ENCODE assay signal across 17 cellular contexts in genomic region chr15:70355275-70355795, GRCh38.
DNase-seq lines count a peak whose midpoint lies in the region; ATAC-seq and TF ChIP-seq lines count a peak whose summit lies in the region.
"Had no signal": no experiment of that assay in that cellular context is flagged by ENCODE, and none has a peak within 500 bp of the region (broad histone marks: within the 10 kb centered on the region; RNA-seq: fewer than 3 reads in every experiment).

No MANE protein-coding gene starts in this region.

- H3K27me3 ChIP-seq in DND-41 (ENCODE audit: insufficient read depth, low read length, poor library complexity) (no peaks in the 10 kb centered on the region), H9 (ENCODE audit: insufficient read depth, low read length) (no peaks in the 10 kb centered on the region), colonic mucosa (no peaks in the 10 kb centered on the region)
- H3K27me3 ChIP-seq: sigmoid colon had no signal

- H2AFZ ChIP-seq in DND-41 (ENCODE audit: low read depth, low read length) (no peak overlapping the region), H9 (ENCODE audit: low read length) (no peak overlapping the region)
- H2AFZ ChIP-seq: GM23248 had no signal

- no peak overlapping the region for H3K4me3 ChIP-seq in DND-41 (ENCODE audit: low read depth in 1 of 2, low read length in 2 of 2)
- no peak overlapping the region for H3K4me3 ChIP-seq in astrocyte of the spinal cord (ENCODE audit: low read depth, low read length)
- H3K4me3 ChIP-seq in colonic mucosa, result no peak overlapping the region
- H3K4me3 ChIP-seq: GM23248, sigmoid colon had no signal

- H2AK5ac ChIP-seq in H9 (ENCODE audit: insufficient read length, low read length), result no peak overlapping the region

- ATAC-seq in DND-41 (ENCODE audit: insufficient read depth, low read depth), result no peak
- ATAC-seq in GM19328 (IDR thresholded peaks at IDR 0.05; ENCODE audit: unreplicated experiment), result no peak
- ATAC-seq: activated CD8-positive, alpha-beta memory T cell treated with anti-CD3 and anti-CD28 coated beads, Interleukin-2, amount 10 ng/mL, durations not matched to agents 7 days and 5 days; CD8-positive, alpha-beta T cell had no signal

- H3K9ac ChIP-seq in DND-41 (ENCODE audit: low read depth, low read length), result no peak overlapping the region
- no peak overlapping the region for H3K9ac ChIP-seq in H9 (ENCODE audit: extremely low read depth, insufficient read length, low read length)
- no peak overlapping the region for H3K9ac ChIP-seq in colonic mucosa (ENCODE audit: low read depth in 2 of 2, low read length in 2 of 2)
- H3K9ac ChIP-seq: GM23248 had no signal

- DNase-seq in DND-41, result no peak
- DNase-seq in H9, result no peak
- DNase-seq in astrocyte of the spinal cord (ENCODE audit: low read depth, low spot score), result no peak
- no peak for DNase-seq in nephron progenitor cell
- no peak for DNase-seq in C1 segment of cervical spinal cord (lab: John Stamatoyannopoulos, UW)
- no peak for DNase-seq in NCI-H146 (lab: John Stamatoyannopoulos, UW)
- no peak for DNase-seq in colonic mucosa
- DNase-seq: activated CD8-positive, alpha-beta memory T cell treated with anti-CD3 and anti-CD28 coated beads, Interleukin-2, amount 10 ng/mL, durations not matched to agents 7 days and 5 days; foreskin melanocyte; GM23248; immature natural killer cell; NCI-H1417 treated with DMSO at 0.1 percent for 48 hours; SIG-M5; sigmoid colon had no signal

- H2BK5ac ChIP-seq in H9 (ENCODE audit: insufficient read length, low read length), result no peak overlapping the region

- H3K4ac ChIP-seq in H9 (ENCODE audit: low read depth, low read length), result no peak overlapping the region

- H2BK120ac ChIP-seq in H9 (ENCODE audit: low read depth, low read length, poor library complexity, severe bottlenecking), result no peak overlapping the region

- no peak overlapping the region for H3K23ac ChIP-seq in H9 (ENCODE audit: insufficient read length, low read depth, low read length)

- H2BK20ac ChIP-seq in H9 (ENCODE audit: low read depth, low read length, poor library complexity, severe bottlenecking), result no peak overlapping the region

- no peaks in the 10 kb centered on the region for H3K23me2 ChIP-seq in H9 (ENCODE audit: insufficient read length, low read depth, low read length, poor library complexity, severe bottlenecking)

- H3K27me3 Mint-ChIP-seq in H9 (ENCODE audit: low read depth) (peaks cover 7% of the 10 kb centered on the region), nephron progenitor cell (ENCODE audit: low read depth, poor library complexity) (peaks cover 33% of the 10 kb centered on the region)

- no peak overlapping the region for H2BK12ac ChIP-seq in H9 (ENCODE audit: insufficient read length, low read depth, low read length)

- H3K79me1 ChIP-seq in H9 (ENCODE audit: insufficient read depth, low read depth, low read length, poor library complexity, severe bottlenecking), result no peaks in the 10 kb centered on the region

- in situ Hi-C loops in astrocyte of the spinal cord (cut with HindIII; ENCODE audit: low sequenced_read_pairs), result no loop called here

- WGBS in H9 (ENCODE audit: extremely low coverage, insufficient read length, low lambda C conversion rate), result no CpG with 5 or more reads among the region's 5 CpGs

- H3K4me1 ChIP-seq in DND-41 (ENCODE audit: insufficient read depth, low read length), result no peaks in the 10 kb centered on the region
- H3K4me1 ChIP-seq in H9 (ENCODE audit: insufficient read depth, low read length), result no peaks in the 10 kb centered on the region
- no peaks in the 10 kb centered on the region for H3K4me1 ChIP-seq in colonic mucosa

- H4K5ac ChIP-seq in H9 (ENCODE audit: insufficient read length, low read depth, low read length), result no peak overlapping the region

- no peaks in the 10 kb centered on the region for H4K20me1 ChIP-seq in DND-41 (ENCODE audit: insufficient read depth, low read length)
- H4K20me1 ChIP-seq in H9 (ENCODE audit: control insufficient read depth, insufficient read depth, insufficient read length), result no peaks in the 10 kb centered on the region

- H3K27ac ChIP-seq in DND-41 (ENCODE audit: low read length) (no peak overlapping the region), H9 (ENCODE audit: insufficient read length, low read depth, low read length) (no peak overlapping the region), colonic mucosa (no peak overlapping the region)
- H3K27ac ChIP-seq: GM23248, sigmoid colon had no signal

- no peaks in the 10 kb centered on the region for H3K9me3 Mint-ChIP-seq in H9
- no peaks in the 10 kb centered on the region for H3K9me3 Mint-ChIP-seq in nephron progenitor cell
- H3K9me3 Mint-ChIP-seq: CD8-positive, alpha-beta T cell; immature natural killer cell had no signal

- no peaks in the 10 kb centered on the region for H3K36me3 ChIP-seq in DND-41 (ENCODE audit: insufficient read depth, low read length)
- no peaks in the 10 kb centered on the region for H3K36me3 ChIP-seq in colonic mucosa
- H3K36me3 ChIP-seq: sigmoid colon had no signal

- no peak overlapping the region for H3K4me3 Mint-ChIP-seq in H9
- no peak overlapping the region for H3K4me3 Mint-ChIP-seq in nephron progenitor cell
- H3K4me3 Mint-ChIP-seq: activated CD8-positive, alpha-beta memory T cell treated with anti-CD3 and anti-CD28 coated beads, Interleukin-2, amount 10 ng/mL, durations not matched to agents 7 days and 5 days; activated naive CD8-positive, alpha-beta T cell; CD8-positive, alpha-beta T cell; immature natural killer cell had no signal

- H4K8ac ChIP-seq in H9 (replicated peaks; ENCODE audit: insufficient read length, low read depth, low read length), result no peak overlapping the region

- intact Hi-C loops in colonic mucosa (cut with DNase I), result no loop called here

- H3K9me3 ChIP-seq in DND-41 (ENCODE audit: insufficient read depth, low read length, severe bottlenecking) (no peaks in the 10 kb centered on the region), H9 (ENCODE audit: control insufficient read depth, low read depth, low read length) (no peaks in the 10 kb centered on the region), colonic mucosa (no peaks in the 10 kb centered on the region)
- H3K9me3 ChIP-seq: sigmoid colon had no signal

- H3K56ac ChIP-seq in H9 (ENCODE audit: insufficient read length, low read depth, low read length), result no peak overlapping the region

- H3K14ac ChIP-seq in H9 (ENCODE audit: insufficient read depth, low read length), result no peak overlapping the region

- H3K36me3 Mint-ChIP-seq in H9 (ENCODE audit: insufficient read depth in 1 of 3, low read depth in 3 of 3) (no peaks in the 10 kb centered on the region; a peak in 1 of 7 replicates), nephron progenitor cell (ENCODE audit: low read depth) (no peaks in the 10 kb centered on the region)
- H3K36me3 Mint-ChIP-seq: activated CD8-positive, alpha-beta memory T cell treated with anti-CD3 and anti-CD28 coated beads, Interleukin-2, amount 10 ng/mL, durations not matched to agents 7 days and 5 days; activated naive CD8-positive, alpha-beta T cell; CD8-positive, alpha-beta T cell; immature natural killer cell had no signal

- TF ChIP-seq CTCF in DND-41 (IDR thresholded peaks at IDR 0.05; ENCODE audit: borderline replicate concordance, extremely low read depth, low read length, poor library complexity, severe bottlenecking) (peak; percentile 34), H9 (conservative IDR thresholded peaks at IDR 0.05) (peak; percentile 45; the same call in 2 of the 3 replicates), astrocyte of the spinal cord (IDR thresholded peaks at IDR 0.05; ENCODE audit: low read depth, low read length) (peak; percentile 33), nephron progenitor cell (IDR thresholded peaks at IDR 0.05) (peak; percentile 12), colonic mucosa (IDR thresholded peaks at IDR 0.05) (no peak)

- H3K4me1 Mint-ChIP-seq in H9, result peaks cover 9 to 13% of the 10 kb centered on the region in 2 experiments
- peaks cover 54% of the 10 kb centered on the region for H3K4me1 Mint-ChIP-seq in nephron progenitor cell
- H3K4me1 Mint-ChIP-seq: activated CD8-positive, alpha-beta memory T cell treated with anti-CD3 and anti-CD28 coated beads, Interleukin-2, amount 10 ng/mL, durations not matched to agents 7 days and 5 days; immature natural killer cell had no signal

- H3K27ac Mint-ChIP-seq in H9 (no peak overlapping the region), nephron progenitor cell (no peak overlapping the region)
- H3K27ac Mint-ChIP-seq: activated CD8-positive, alpha-beta memory T cell treated with anti-CD3 and anti-CD28 coated beads, Interleukin-2, amount 10 ng/mL, durations not matched to agents 7 days and 5 days; activated naive CD8-positive, alpha-beta T cell; CD8-positive, alpha-beta T cell; immature natural killer cell had no signal

- no peak overlapping the region for H3K18ac ChIP-seq in H9 (ENCODE audit: insufficient read length, low read depth, low read length)

- no peak overlapping the region for H4K91ac ChIP-seq in H9 (ENCODE audit: insufficient read length, low read depth, low read length)

- no peaks in the 10 kb centered on the region for H3K79me2 ChIP-seq in DND-41 (ENCODE audit: insufficient read depth, low read length)
- H3K79me2 ChIP-seq in H9 (ENCODE audit: insufficient read depth, low read length), result no peaks in the 10 kb centered on the region

- H3K4me2 ChIP-seq in DND-41 (ENCODE audit: insufficient read depth, low read length), result no peak overlapping the region
- no peak overlapping the region for H3K4me2 ChIP-seq in H9 (ENCODE audit: insufficient read depth, insufficient read length, low read length)

- no peak overlapping the region for H3T11ph ChIP-seq in H9 (ENCODE audit: low read length)

- no peak overlapping the region for H2BK15ac ChIP-seq in H9 (ENCODE audit: low read depth, low read length)
